1 cellular context compared by ENCODE assay signal in genomic region chr12:49923878-49924610, GRCh38.
TF ChIP-seq lines count a peak whose summit lies in the region.

No MANE protein-coding gene starts in this region.

TF ChIP-seq in K562, 482 proteins besides CTCF, POLR2A, EP300 and RAD21:
- TF ChIP-seq ATF6 (CRISPR knock-in tag; IDR thresholded peaks at IDR 0.05) = no peak
- no peak for TF ChIP-seq BRD9 (IDR thresholded peaks at IDR 0.05; ENCODE audit: low read depth, partially characterized antibody)
- peak; percentile 16; the same call in 1 of the 2 replicates for TF ChIP-seq ESRRA (IDR thresholded peaks at IDR 0.05; ENCODE audit: borderline replicate concordance, low read depth)
- TF ChIP-seq KLF10 (CRISPR knock-in tag; IDR thresholded peaks at IDR 0.05) = no peak
- no peak for TF ChIP-seq DACH1 (IDR thresholded peaks at IDR 0.05; ENCODE audit: partially characterized antibody)
- TF ChIP-seq MAFG (tag; conservative IDR thresholded peaks at IDR 0.05) = peak; percentile 24; the same call in 1 of the 2 replicates
- no peak for TF ChIP-seq SRF (CRISPR knock-in tag; IDR thresholded peaks at IDR 0.05)
- TF ChIP-seq SREBF1 (IDR thresholded peaks at IDR 0.05; ENCODE audit: borderline replicate concordance, low read depth, low read length) = no peak
- no peak for TF ChIP-seq ZNF644 (tag; IDR thresholded peaks at IDR 0.05; ENCODE audit: low read depth)
- no peak for TF ChIP-seq CCNT2 (IDR thresholded peaks at IDR 0.05; ENCODE audit: borderline replicate concordance, extremely low read depth, insufficient read length, low read depth, low read length)
- TF ChIP-seq ZNF274 (IDR thresholded peaks at IDR 0.05; ENCODE audit: borderline replicate concordance, low read depth, low read length) = no peak
- no peak for TF ChIP-seq FOXK1 (CRISPR knock-in tag; IDR thresholded peaks at IDR 0.05; ENCODE audit: borderline replicate concordance)
- no peak for TF ChIP-seq POLR3A (IDR thresholded peaks at IDR 0.05; ENCODE audit: borderline replicate concordance, extremely low read depth, insufficient read depth, insufficient read length)
- no peak for TF ChIP-seq TRIM24 (IDR thresholded peaks at IDR 0.05)
- no peak for TF ChIP-seq KAT2B (IDR thresholded peaks at IDR 0.05; ENCODE audit: low read depth, low read length)
- no peak for TF ChIP-seq ZZZ3 (IDR thresholded peaks at IDR 0.05)
- no peak for TF ChIP-seq ZNF263 (CRISPR knock-in tag; IDR thresholded peaks at IDR 0.05; ENCODE audit: borderline replicate concordance)
- no peak for TF ChIP-seq ELF4 (CRISPR knock-in tag; IDR thresholded peaks at IDR 0.05)
- no peak for TF ChIP-seq RREB1 (CRISPR knock-in tag; IDR thresholded peaks at IDR 0.05)
- no peak for TF ChIP-seq WHSC1 (IDR thresholded peaks at IDR 0.05; ENCODE audit: low read length)
- TF ChIP-seq, protein P1, sequence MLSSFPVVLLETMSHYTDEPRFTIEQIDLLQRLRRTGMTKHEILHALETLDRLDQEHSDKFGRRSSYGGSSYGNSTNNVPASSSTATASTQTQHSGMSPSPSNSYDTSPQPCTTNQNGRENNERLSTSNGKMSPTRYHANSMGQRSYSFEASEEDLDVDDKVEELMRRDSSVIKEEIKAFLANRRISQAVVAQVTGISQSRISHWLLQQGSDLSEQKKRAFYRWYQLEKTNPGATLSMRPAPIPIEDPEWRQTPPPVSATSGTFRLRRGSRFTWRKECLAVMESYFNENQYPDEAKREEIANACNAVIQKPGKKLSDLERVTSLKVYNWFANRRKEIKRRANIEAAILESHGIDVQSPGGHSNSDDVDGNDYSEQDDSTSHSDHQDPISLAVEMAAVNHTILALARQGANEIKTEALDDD (IDR thresholded peaks at IDR 0.05) = no peak
- peak; percentile 40; the same call in 1 of the 2 replicates for TF ChIP-seq ZNF316 (IDR thresholded peaks at IDR 0.05)
- TF ChIP-seq POLR2H (tag; IDR thresholded peaks at IDR 0.05; ENCODE audit: low read depth) = no peak
- TF ChIP-seq ZNF133 (CRISPR knock-in tag; IDR thresholded peaks at IDR 0.05) = no peak
- no peak for TF ChIP-seq SRSF9 (IDR thresholded peaks at IDR 0.05; ENCODE audit: borderline replicate concordance, low read depth, low read length)
